ENCODE assay signal across 8 cellular contexts in genomic region chr17:3843935-3844516, GRCh38. TPM values are rescaled to one million over a fixed set of nuclear protein-coding genes. Genes with fewer than 3 reads are reported as not detected.
DNase-seq lines count a peak whose midpoint lies in the region; ATAC-seq and TF ChIP-seq lines count a peak whose summit lies in the region.

No MANE protein-coding gene starts in this region.

- H3K4me1 ChIP-seq in endodermal cell (ENCODE audit: control insufficient read depth, insufficient read depth, low read length), result peaks cover 5% of the 10 kb centered on the region
- peaks cover 13% of the 10 kb centered on the region for H3K4me1 ChIP-seq in psoas muscle

- H3K27me3 Mint-ChIP-seq in endodermal cell (ENCODE audit: insufficient read depth), result no peaks in the 10 kb centered on the region

- H3K4me3 ChIP-seq in endodermal cell (ENCODE audit: low read length) (no peak overlapping the region), psoas muscle (no peak overlapping the region)

- H3K27me3 ChIP-seq in endodermal cell (ENCODE audit: control insufficient read depth, insufficient read depth, low read length, poor library complexity, severe bottlenecking), result no peaks in the 10 kb centered on the region
- H3K27me3 ChIP-seq in psoas muscle (ENCODE audit: insufficient read depth in 3 of 3, low read length in 2 of 3), result no peaks in the 10 kb centered on the region

- DNase-seq in NCI-H2107 treated with DMSO at 0.1 percent for 48 hours (lab: John Stamatoyannopoulos, UW; ENCODE audit: unreplicated experiment) (peak; percentile 18), NCI-H2107 (lab: John Stamatoyannopoulos, UW) (no peak), NAMALWA (ENCODE audit: low spot score) (peak; percentile 58), endodermal cell (peak; percentile 92), psoas muscle (no peak), mesenteric fat pad (ENCODE audit: low spot score) (no peak)
- peak; percentile 65 for DNase-seq in activated CD4-positive, alpha-beta T cell treated with anti-CD3 and anti-CD28 coated beads for 48 hours

- peaks cover 10% of the 10 kb centered on the region for H3K4me1 Mint-ChIP-seq in endodermal cell

- peaks cover 44% of the 10 kb centered on the region for H3K36me3 ChIP-seq in endodermal cell (ENCODE audit: control insufficient read depth, insufficient read depth, low read length)
- H3K36me3 ChIP-seq in psoas muscle (ENCODE audit: insufficient read depth in 1 of 2, low read depth in 1 of 2), result peaks cover 0 to 55% of the 10 kb centered on the region in 2 donors

- TF ChIP-seq CTCF in endodermal cell (conservative IDR thresholded peaks at IDR 0.05) (peak; percentile 89), psoas muscle (IDR thresholded peaks at IDR 0.05) (peak; percentile 42)

- peak overlapping the region; percentile 69 for H3K27ac Mint-ChIP-seq in endodermal cell

- 48 to 89% methylated on average over 1 to 3 of the region's 3 CpGs for WGBS in endodermal cell (ENCODE audit: insufficient coverage in 1 of 2, insufficient read length in 1 of 2), 2 experiments
- 35 to 42% (median 40%) methylated on average over 3 of the region's 3 CpGs for WGBS in psoas muscle, 3 donors

- intact Hi-C loops in psoas muscle (cut with DNase I), result no loop called here

- no peaks in the 10 kb centered on the region for H3K9me3 Mint-ChIP-seq in endodermal cell

- H3K36me3 Mint-ChIP-seq in endodermal cell (ENCODE audit: low read depth), result peaks cover 41% of the 10 kb centered on the region

- no peak for ATAC-seq in psoas muscle
- no peak for ATAC-seq in HG03378 (IDR thresholded peaks at IDR 0.05; ENCODE audit: unreplicated experiment)

- H3K27ac ChIP-seq in endodermal cell (ENCODE audit: low read depth, low read length) (no peak overlapping the region), psoas muscle (no peak overlapping the region)

- H3K9me3 ChIP-seq in endodermal cell (ENCODE audit: control insufficient read depth, low read length) (no peaks in the 10 kb centered on the region), psoas muscle (no peaks in the 10 kb centered on the region)

- H3K9ac ChIP-seq in endodermal cell (ENCODE audit: extremely low read depth, low read length, poor library complexity, severe bottlenecking), result no peak overlapping the region

- H3K4me3 Mint-ChIP-seq in endodermal cell, result peak overlapping the region; percentile 98

RNA-seq across cellular contexts. Expression of gene NCBP3, which starts 2.0 kb away (rescaled TPM):
- 10 to 100 TPM; 74.5 to 75.9 TPM for total RNA-seq in endodermal cell
- polyA plus RNA-seq in endodermal cell (2013, experiment 1 of 2), result 72.1 TPM
- 66.8 TPM for polyA plus RNA-seq in endodermal cell (2013, experiment 2 of 2)
- 10 to 100 TPM; 10.9 to 23.5 (median 17.7) TPM for total RNA-seq in psoas muscle
- 10 to 100 TPM in 1 of 3 donors, 1 to 10 TPM in 2; 9.3 to 15.1 (median 9.9) TPM for polyA plus RNA-seq in psoas muscle
- total RNA-seq in mesenteric fat pad, result 27.5 TPM

RNA-seq across cellular contexts. Expression of gene ITGAE, which starts 43.0 kb away (rescaled TPM):
- total RNA-seq in endodermal cell, result 10 to 100 TPM; 21.8 to 34.3 TPM
- 47.8 TPM for polyA plus RNA-seq in endodermal cell (2013, experiment 1 of 2)
- polyA plus RNA-seq in endodermal cell (2013, experiment 2 of 2), result 49.2 TPM
- total RNA-seq in psoas muscle, result 10 to 100 TPM; 13.8 to 23.6 (median 17.4) TPM
- 10 to 100 TPM; 33.8 to 47.8 (median 35.5) TPM for polyA plus RNA-seq in psoas muscle
- 19.8 TPM for total RNA-seq in mesenteric fat pad

RNA-seq across cellular contexts. Expression of gene CAMKK1, which starts 48.8 kb away (rescaled TPM):
- total RNA-seq in endodermal cell (1 to 10 TPM; 3.8 to 6.3 TPM), psoas muscle (1 to 10 TPM in 3 of 4 donors, under 1 TPM in 1; 0.92 to 2.3 (median 1.8) TPM), mesenteric fat pad (4.9 TPM)
- polyA plus RNA-seq in endodermal cell (2013, experiment 1 of 2), result 5.4 TPM
- 5.2 TPM for polyA plus RNA-seq in endodermal cell (2013, experiment 2 of 2)
- polyA plus RNA-seq in psoas muscle, result 1 to 10 TPM in 2 of 3 donors, under 1 TPM in 1; 0.91 to 1.5 (median 1.3) TPM

Comparison
In these comparisons a context has a peak if more than half of its experiments do, and no peak if none do; other contexts are left out.
1. DNase-seq: peak in NCI-H2107 treated with DMSO at 0.1 percent for 48 hours (single experiment), NAMALWA (single experiment), activated CD4-positive, alpha-beta T cell treated with anti-CD3 and anti-CD28 coated beads for 48 hours (single experiment) and endodermal cell (single experiment); none in NCI-H2107 (single experiment), psoas muscle (0 of 2) and mesenteric fat pad (single experiment).